In genomic region chr9:94726495-94727191, GRCh38 we compare ENCODE assay signal across 8 cellular contexts. TPM values are rescaled to one million over a fixed set of nuclear protein-coding genes. Genes with fewer than 3 reads are reported as not detected.
DNase-seq lines count a peak whose midpoint lies in the region; ATAC-seq, FAIRE-seq and TF ChIP-seq lines count a peak whose summit lies in the region.

Gene AOPEP (plus strand): TSS chr9:94726699. CDS start chr9:94759784, 33,085 bp downstream.

- DNase-seq in NCI-H187 (lab: John Stamatoyannopoulos, UW), result peak; percentile 65 to 86
- DNase-seq in T-helper 2 cell, result peak; percentile 97 to 99 (median 98)
- peak; percentile 49 to 98 (median 93) for DNase-seq in anterior cingulate cortex (lab: John Stamatoyannopoulos, UW)
- peak; percentile 98 for DNase-seq in right atrium auricular region (ENCODE audit: low spot score)
- peak; percentile 99 for DNase-seq in psoas muscle
- peak; percentile 99 for DNase-seq in urothelium cell line (ENCODE audit: low spot score)

- H3K27me3 ChIP-seq in right atrium auricular region (no peaks in the 10 kb centered on the region), psoas muscle (ENCODE audit: insufficient read depth in 3 of 3, low read length in 2 of 3) (no peaks in the 10 kb centered on the region)

- H3K4me3 ChIP-seq in right atrium auricular region (peak within 1 kb of the TSS; percentile 84 to 90), psoas muscle (peak within 1 kb of the TSS; percentile 87)

- H3K4me1 ChIP-seq in right atrium auricular region (peaks cover 0 to 12% of the 10 kb centered on the region in 2 donors), psoas muscle (peaks cover 10% of the 10 kb centered on the region)

- H3K27ac ChIP-seq in right atrium auricular region (peak within 1 kb of the TSS; percentile 86 to 88), psoas muscle (peak within 1 kb of the TSS; percentile 94)

- TF ChIP-seq CTCF in right atrium auricular region (IDR thresholded peaks at IDR 0.05) (no peak), psoas muscle (IDR thresholded peaks at IDR 0.05) (no peak)

- intact Hi-C loops in psoas muscle (cut with DNase I), result no loop called here

- WGBS in psoas muscle, 3 donors, result 0 to 1% (median 1%) methylated on average over 28 to 52 of the region's 52 CpGs

- ATAC-seq in GM18498 (IDR thresholded peaks at IDR 0.05; ENCODE audit: unreplicated experiment) (peak; percentile 96), HG02938 (IDR thresholded peaks at IDR 0.05; ENCODE audit: unreplicated experiment) (peak; percentile 94), psoas muscle (peak; percentile 100)

- FAIRE-seq in urothelium cell line (lab: Jason Lieb, UNC), result peak; percentile 67

- H3K36me3 ChIP-seq in right atrium auricular region (no peaks in the 10 kb centered on the region), psoas muscle (ENCODE audit: insufficient read depth in 1 of 2, low read depth in 1 of 2) (no peaks in the 10 kb centered on the region)

- no peaks in the 10 kb centered on the region for H3K9me3 ChIP-seq in right atrium auricular region
- H3K9me3 ChIP-seq in psoas muscle, result no peaks in the 10 kb centered on the region

RNA-seq across cellular contexts. Expression of gene AOPEP, which starts in this region (rescaled TPM):
- 100 to 1,000 TPM; 262 to 314 TPM for total RNA-seq in right atrium auricular region
- total RNA-seq in psoas muscle, result 10 to 100 TPM; 46.4 to 78.6 (median 61.0) TPM
- polyA plus RNA-seq in psoas muscle, result 10 to 100 TPM; 82.6 to 96.9 (median 94.4) TPM

Comparison
In these comparisons a context has a peak if more than half of its experiments do, and no peak if none do; other contexts are left out.
1. Peak in every context shown above with its lines: DNase-seq, ATAC-seq, H3K4me3 ChIP-seq and H3K27ac ChIP-seq.